Comparison of ENCODE assay signal across 21 cellular contexts in genomic region chr12:57153420-57153997, GRCh38. TPM values are rescaled to one million over a fixed set of nuclear protein-coding genes. Genes with fewer than 3 reads are reported as not detected.
DNase-seq lines count a peak whose midpoint lies in the region; ATAC-seq and TF ChIP-seq lines count a peak whose summit lies in the region.
"Had no signal": no experiment of that assay in that cellular context is flagged by ENCODE, and none has a peak within 500 bp of the region (broad histone marks: within the 10 kb centered on the region; RNA-seq: fewer than 3 reads in every experiment).

No MANE protein-coding gene starts in this region.

- H2AFZ ChIP-seq in SK-N-SH (ENCODE audit: low read depth) = no peak overlapping the region

- TF ChIP-seq CTCF in SK-N-SH (IDR thresholded peaks at IDR 0.05) (no peak), esophagus muscularis mucosa (IDR thresholded peaks at IDR 0.05) (no peak), prostate gland (IDR thresholded peaks at IDR 0.05) (no peak), upper lobe of left lung (IDR thresholded peaks at IDR 0.05) (no peak)

- CTCF ChIA-PET in SK-N-SH (lab: Yijun Ruan, JAX) = interaction anchor here (0.9 to 33.3 kb wide), 8 partner anchors 11 to 86 kb away, joined by 3 to 616 read pairs (median 5); partner anchors contain the start of gene LRP1

- no peak for TF ChIP-seq RAD21 in SK-N-SH (IDR thresholded peaks at IDR 0.05; ENCODE audit: low read length)

- TF ChIP-seq POLR2A in esophagus muscularis mucosa (IDR thresholded peaks at IDR 0.05; ENCODE audit: low read depth) = no peak
- no peak for TF ChIP-seq POLR2A in prostate gland (IDR thresholded peaks at IDR 0.05)
- no peak for TF ChIP-seq POLR2A in upper lobe of left lung (IDR thresholded peaks at IDR 0.05)

- H3K27me3 ChIP-seq in SK-N-SH (ENCODE audit: insufficient read depth) (no peaks in the 10 kb centered on the region), esophagus muscularis mucosa (no peaks in the 10 kb centered on the region), prostate gland (replicated peaks; ENCODE audit: insufficient read depth) (no peaks in the 10 kb centered on the region), upper lobe of left lung (no peaks in the 10 kb centered on the region)
- H3K27me3 ChIP-seq: MG63 had no signal

- H3F3A ChIP-seq in SK-N-SH (replicated peaks; ENCODE audit: insufficient read depth) = peaks cover 22% of the 10 kb centered on the region

- TF ChIP-seq EP300 in SK-N-SH (IDR thresholded peaks at IDR 0.05; ENCODE audit: borderline replicate concordance in 1 of 2, low read depth in 1 of 2, low read length in 1 of 2) (peak in 1 of 2 experiments; percentile 87; a peak in 2 of 4 replicates), esophagus muscularis mucosa (IDR thresholded peaks at IDR 0.05) (no peak), upper lobe of left lung (IDR thresholded peaks at IDR 0.05) (no peak)

- H3K27ac ChIP-seq in SK-N-SH (ENCODE audit: low read depth in 2 of 2, low read length in 1 of 2) = peak overlapping the region; percentile 84 to 97; a peak in 3 of 4 replicates
- peak overlapping the region; percentile 79 to 89 (median 82) for H3K27ac ChIP-seq in esophagus muscularis mucosa (replicated peaks in 1 of 4)
- H3K27ac ChIP-seq in prostate gland = peak overlapping the region; percentile 64 to 76
- peak overlapping the region; percentile 71 to 83 (median 82) for H3K27ac ChIP-seq in upper lobe of left lung

- intact Hi-C loops in esophagus muscularis mucosa (cut with DNase I) (no loop called here), prostate gland (cut with DNase I) (no loop called here)

- DNase-seq in SK-N-SH (peak; percentile 67), esophagus muscularis mucosa (ENCODE audit: extremely low spot score) (no peak), prostate gland (ENCODE audit: low spot score) (no peak), upper lobe of left lung (no peak), DMS 273 treated with DMSO at 0.1 percent for 48 hours (lab: John Stamatoyannopoulos, UW) (no peak), dedifferentiated amniotic fluid mesenchymal stem cell (ENCODE audit: extremely low spot score) (no peak), HuH-7.5 (ENCODE audit: low spot score) (no peak)
- DNase-seq: activated CD4-positive, alpha-beta T cell treated with anti-CD3 and anti-CD28 coated beads for 1 hour; activated CD8-positive, alpha-beta memory T cell treated with anti-CD3 and anti-CD28 coated beads, Interleukin-2, amount 50 U/mL, for 4 hours; CD8-positive, alpha-beta T cell; central memory CD4-positive, alpha-beta T cell; EL; left cardiac atrium; NCI-H748 treated with DMSO at 0.1 percent for 48 hours; stimulated activated naive CD8-positive, alpha-beta T cell treated with anti-CD3 and anti-CD28 coated beads, Interleukin-15, Interleukin-2, amounts not matched to agents 100 U/mL and 50 U/mL, for 24 hours; T-helper 2 cell had no signal

- no peaks in the 10 kb centered on the region for H3K9me2 ChIP-seq in SK-N-SH

- H3K9me3 ChIP-seq in SK-N-SH (no peaks in the 10 kb centered on the region), esophagus muscularis mucosa (no peaks in the 10 kb centered on the region), prostate gland (no peaks in the 10 kb centered on the region), upper lobe of left lung (no peaks in the 10 kb centered on the region)
- H3K9me3 ChIP-seq: MG63 had no signal

- no peak overlapping the region for H3K9ac ChIP-seq in SK-N-SH

- H3K4me1 ChIP-seq in SK-N-SH (ENCODE audit: control insufficient read depth in 1 of 2, insufficient read depth in 2 of 2, low read depth in 1 of 2, low read length in 1 of 2) (peaks cover 24 to 60% of the 10 kb centered on the region in 2 experiments), esophagus muscularis mucosa (peaks cover 49 to 79% (median 73%) of the 10 kb centered on the region in 4 donors), prostate gland (replicated peaks) (peaks cover 4% of the 10 kb centered on the region), upper lobe of left lung (peaks cover 41 to 70% (median 58%) of the 10 kb centered on the region in 4 donors)

- H3K79me2 ChIP-seq in SK-N-SH (ENCODE audit: insufficient read depth) = no peaks in the 10 kb centered on the region

- H3K4me2 ChIP-seq in SK-N-SH = no peak overlapping the region
- H3K4me2 ChIP-seq: smooth muscle cell had no signal

- H4K20me1 ChIP-seq in SK-N-SH (ENCODE audit: insufficient read depth) = no peaks in the 10 kb centered on the region

- no peak for ATAC-seq in upper lobe of left lung (ENCODE audit: low FRiP score in 2 of 2)
- ATAC-seq: CD8-positive, alpha-beta T cell; GM12878; stimulated activated naive CD8-positive, alpha-beta T cell treated with anti-CD3 and anti-CD28 coated beads, Interleukin-15, Interleukin-2, amounts not matched to agents 100 U/mL and 50 U/mL, for 24 hours had no signal

- H3K36me3 ChIP-seq in SK-N-SH (replicated peaks in 1 of 2; ENCODE audit: control insufficient read depth in 1 of 2, insufficient read depth in 2 of 2, low read length in 1 of 2) (peaks cover 25 to 40% of the 10 kb centered on the region in 2 experiments), esophagus muscularis mucosa (peaks cover 17 to 52% (median 45%) of the 10 kb centered on the region in 4 donors), prostate gland (peaks cover 0 to 12% of the 10 kb centered on the region in 2 donors), upper lobe of left lung (peaks cover 0 to 34% (median 13%) of the 10 kb centered on the region in 4 donors)

- H3K4me3 ChIP-seq in SK-N-SH (ENCODE audit: low read depth in 2 of 2, low read length in 1 of 2) (no peak overlapping the region), esophagus muscularis mucosa (no peak overlapping the region), prostate gland (no peak overlapping the region), upper lobe of left lung (no peak overlapping the region)
- H3K4me3 ChIP-seq: GM12878, MG63, smooth muscle cell had no signal

- WGBS in SK-N-SH (ENCODE audit: low lambda C conversion rate) = 87% methylated on average over 1 of the region's 1 CpG
- WGBS in esophagus muscularis mucosa = 75% methylated on average over 1 of the region's 1 CpG
- 67% methylated on average over 1 of the region's 1 CpG for WGBS in prostate gland
- WGBS in upper lobe of left lung, 2 donors = 63% methylated on average over 1 of the region's 1 CpG

- POLR2A ChIA-PET in SK-N-SH (lab: Yijun Ruan, JAX) = interaction anchor here (0.7 to 1.8 kb wide), 2 partner anchors 26 to 97 kb away, joined by 3 to 10 read pairs; partner anchors contain the start of gene LRP1

TF ChIP-seq in SK-N-SH, 30 proteins besides CTCF, POLR2A, EP300 and RAD21:
- TF ChIP-seq, protein P1, sequence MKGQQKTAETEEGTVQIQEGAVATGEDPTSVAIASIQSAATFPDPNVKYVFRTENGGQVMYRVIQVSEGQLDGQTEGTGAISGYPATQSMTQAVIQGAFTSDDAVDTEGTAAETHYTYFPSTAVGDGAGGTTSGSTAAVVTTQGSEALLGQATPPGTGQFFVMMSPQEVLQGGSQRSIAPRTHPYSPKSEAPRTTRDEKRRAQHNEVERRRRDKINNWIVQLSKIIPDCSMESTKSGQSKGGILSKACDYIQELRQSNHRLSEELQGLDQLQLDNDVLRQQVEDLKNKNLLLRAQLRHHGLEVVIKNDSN (IDR thresholded peaks at IDR 0.05; ENCODE audit: borderline replicate concordance, low read depth) = no peak
- TF ChIP-seq RXRA (IDR thresholded peaks at IDR 0.05; ENCODE audit: borderline replicate concordance, low read depth) (no peak), EZH2phosphoT487 (IDR thresholded peaks at IDR 0.05; ENCODE audit: borderline replicate concordance, low read depth) (no peak), MXI1 (IDR thresholded peaks at IDR 0.05; ENCODE audit: low read depth, low read length) (peak; percentile 11; the same call in 1 of the 2 replicates), ELF1 (IDR thresholded peaks at IDR 0.05) (no peak), TEAD4 (IDR thresholded peaks at IDR 0.05; ENCODE audit: borderline replicate concordance, insufficient read depth) (no peak), GATA2 (CRISPR knock-in tag; IDR thresholded peaks at IDR 0.05) (peak; percentile 83), FOXM1 (IDR thresholded peaks at IDR 0.05; ENCODE audit: low read depth) (no peak), TAF1 (IDR thresholded peaks at IDR 0.05; ENCODE audit: borderline replicate concordance, low read depth, low read length) (no peak), JUND (IDR thresholded peaks at IDR 0.05) (no peak), CHD2 (IDR thresholded peaks at IDR 0.05; ENCODE audit: low read length, partially characterized antibody) (peak; percentile 72), RCOR1 (IDR thresholded peaks at IDR 0.05; ENCODE audit: low read length) (peak; percentile 88), TCF12 (IDR thresholded peaks at IDR 0.05) (peak; percentile 24; the same call in 1 of the 2 replicates), RFX5 (IDR thresholded peaks at IDR 0.05; ENCODE audit: low read length) (no peak)
- TF ChIP-seq, protein P2, sequence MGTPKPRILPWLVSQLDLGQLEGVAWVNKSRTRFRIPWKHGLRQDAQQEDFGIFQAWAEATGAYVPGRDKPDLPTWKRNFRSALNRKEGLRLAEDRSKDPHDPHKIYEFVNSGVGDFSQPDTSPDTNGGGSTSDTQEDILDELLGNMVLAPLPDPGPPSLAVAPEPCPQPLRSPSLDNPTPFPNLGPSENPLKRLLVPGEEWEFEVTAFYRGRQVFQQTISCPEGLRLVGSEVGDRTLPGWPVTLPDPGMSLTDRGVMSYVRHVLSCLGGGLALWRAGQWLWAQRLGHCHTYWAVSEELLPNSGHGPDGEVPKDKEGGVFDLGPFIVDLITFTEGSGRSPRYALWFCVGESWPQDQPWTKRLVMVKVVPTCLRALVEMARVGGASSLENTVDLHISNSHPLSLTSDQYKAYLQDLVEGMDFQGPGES (IDR thresholded peaks at IDR 0.05; ENCODE audit: low read depth, low read length) = no peak

RNA-seq across cellular contexts. Expression of gene LRP1-AS, which starts 6.1 kb away (rescaled TPM):
- polyA plus RNA-seq in SK-N-SH (2012; rRNA removed) = not detected in 2 replicates
- not detected in 2 replicates for polyA plus RNA-seq in SK-N-SH (2012; cell fraction: cytosol; rRNA removed)
- polyA plus RNA-seq in SK-N-SH (2012; cell fraction: nucleus; rRNA removed) = not detected in 2 replicates
- total RNA-seq in esophagus muscularis mucosa = not detected
- total RNA-seq in prostate gland = not detected
- total RNA-seq in upper lobe of left lung = not detected
- total RNA-seq: CD8-positive, alpha-beta T cell; GM12878; HT-29; left cardiac atrium; smooth muscle cell had no signal
- polyA plus RNA-seq: GM12878, neural cell, smooth muscle cell had no signal

RNA-seq across cellular contexts. Expression of gene LRP1, which starts 25.2 kb away (rescaled TPM):
- polyA plus RNA-seq in SK-N-SH (2012; rRNA removed) = 18.8 and 55.0 TPM in 2 replicates
- 22.3 and 34.9 TPM in 2 replicates for polyA plus RNA-seq in SK-N-SH (2012; cell fraction: cytosol; rRNA removed)
- 127 and 168 TPM in 2 replicates for polyA plus RNA-seq in SK-N-SH (2012; cell fraction: nucleus; rRNA removed)
- 100 to 1,000 TPM; 203 to 338 (median 250) TPM for total RNA-seq in esophagus muscularis mucosa
- total RNA-seq in prostate gland = 100 to 1,000 TPM in 1 of 2 donors, 10 to 100 TPM in 1; 53.5 to 198 TPM
- 100 to 1,000 TPM; 137 to 504 (median 308) TPM for total RNA-seq in upper lobe of left lung

RNA-seq across cellular contexts. Expression of gene STAT6, which starts 42.3 kb away (rescaled TPM):
- 0.15 and 0.42 TPM in 2 replicates for polyA plus RNA-seq in SK-N-SH (2012; rRNA removed)
- 0.05 and 0.19 TPM in 2 replicates for polyA plus RNA-seq in SK-N-SH (2012; cell fraction: cytosol; rRNA removed)
- 0.73 and 0.83 TPM in 2 replicates for polyA plus RNA-seq in SK-N-SH (2012; cell fraction: nucleus; rRNA removed)
- 100 to 1,000 TPM; 111 to 168 (median 157) TPM for total RNA-seq in esophagus muscularis mucosa
- total RNA-seq in prostate gland = 100 to 1,000 TPM; 124 to 237 TPM
- total RNA-seq in upper lobe of left lung = 100 to 1,000 TPM; 123 to 605 (median 251) TPM
- polyA plus RNA-seq: neural cell had no signal
